In genomic region chr1:10664251-10664650, GRCh38 we compare ENCODE assay signal across 18 cellular contexts.
DNase-seq lines count a peak whose midpoint lies in the region; ATAC-seq and TF ChIP-seq lines count a peak whose summit lies in the region.
"Had no signal": no experiment of that assay in that cellular context is flagged by ENCODE, and none has a peak within 500 bp of the region (broad histone marks: within the 10 kb centered on the region; RNA-seq: fewer than 3 reads in every experiment).

No MANE protein-coding gene starts in this region.

- no peaks in the 10 kb centered on the region for H3K9me2 ChIP-seq in hepatocyte (replicated peaks; ENCODE audit: insufficient read depth)

- no peak overlapping the region for H2BK120ac ChIP-seq in neuronal stem cell (ENCODE audit: low read depth, low read length)

- H3K27ac ChIP-seq in hepatocyte (no peak overlapping the region), neuronal stem cell (replicated peaks; ENCODE audit: low read length) (no peak overlapping the region), upper lobe of left lung (peak overlapping the region; percentile 82 to 97 (median 88))
- H3K27ac ChIP-seq: 22Rv1 had no signal

- H3K4me1 ChIP-seq in hepatocyte (ENCODE audit: insufficient read depth) (peaks cover 25% of the 10 kb centered on the region), neuronal stem cell (ENCODE audit: control insufficient read depth in 2 of 2, insufficient read depth in 1 of 2, low read depth in 1 of 2, low read length in 2 of 2) (peaks cover 36 to 50% of the 10 kb centered on the region in 2 donors), upper lobe of left lung (peaks cover 64 to 78% (median 72%) of the 10 kb centered on the region in 4 donors)

- H3K4me3 ChIP-seq in hepatocyte = no peak overlapping the region
- no peak overlapping the region for H3K4me3 ChIP-seq in neuronal stem cell (ENCODE audit: low read length in 2 of 2)
- peak overlapping the region in 1 of 4 donors; percentile 20 for H3K4me3 ChIP-seq in upper lobe of left lung

- peak overlapping the region; percentile 60 for H3K9ac ChIP-seq in neuronal stem cell (ENCODE audit: low read depth, low read length, poor library complexity)

- DNase-seq in NCI-H146 (lab: John Stamatoyannopoulos, UW) = peak; percentile 18
- no peak for DNase-seq in NCI-H146 treated with DMSO at 0.1 percent for 48 hours (lab: John Stamatoyannopoulos, UW; ENCODE audit: unreplicated experiment)
- DNase-seq in hepatocyte (ENCODE audit: low spot score) = no peak
- peak; percentile 66 for DNase-seq in neuronal stem cell (ENCODE audit: low spot score)
- DNase-seq in upper lobe of left lung = no peak
- DNase-seq in dedifferentiated amniotic fluid mesenchymal stem cell (ENCODE audit: extremely low spot score) = no peak
- DNase-seq: activated CD8-positive, alpha-beta memory T cell treated with anti-CD3 and anti-CD28 coated beads, Interleukin-2, amount 50 U/mL, for 48 hours; activated naive CD4-positive, alpha-beta T cell treated with anti-CD3 and anti-CD28 coated beads, Interleukin-2, amount 50 U/mL, for 16 hours; DMS79 treated with DMSO at 0.1 percent for 48 hours; natural killer cell; NK-92 treated with Interleukin-12 subunit alpha and Interleukin-12 subunit beta, amount 100 ng/mL, for 24 hours; small intestine; stimulated activated naive CD4-positive, alpha-beta T cell; T-helper 2 cell had no signal

- no peak overlapping the region for H3K23ac ChIP-seq in neuronal stem cell (ENCODE audit: low read depth, low read length, poor library complexity)

- no peak for TF ChIP-seq CTCF in hepatocyte (IDR thresholded peaks at IDR 0.05; ENCODE audit: poor library complexity)
- TF ChIP-seq CTCF in upper lobe of left lung (IDR thresholded peaks at IDR 0.05) = peak in 1 of 6 experiments; percentile 9

- H4K8ac ChIP-seq in neuronal stem cell (ENCODE audit: low read depth, low read length) = no peak overlapping the region

- no peak overlapping the region for H2BK5ac ChIP-seq in neuronal stem cell (ENCODE audit: low read length)

- H3K4ac ChIP-seq in neuronal stem cell (ENCODE audit: low read length) = no peak overlapping the region

- no peaks in the 10 kb centered on the region for H3K27me3 ChIP-seq in hepatocyte
- no peaks in the 10 kb centered on the region for H3K27me3 ChIP-seq in neuronal stem cell (ENCODE audit: control insufficient read depth in 3 of 3, insufficient read depth in 3 of 3, low read depth in 1 of 3, low read length in 3 of 3)
- H3K27me3 ChIP-seq in upper lobe of left lung = no peaks in the 10 kb centered on the region

- no peak overlapping the region for H4K91ac ChIP-seq in neuronal stem cell (ENCODE audit: low read depth, low read length, poor library complexity)

- no peak overlapping the region for H2BK12ac ChIP-seq in neuronal stem cell (ENCODE audit: low read length)

- no peak overlapping the region for H2BK15ac ChIP-seq in neuronal stem cell (ENCODE audit: low read length)

- ATAC-seq in upper lobe of left lung (ENCODE audit: low FRiP score in 2 of 2) (no peak), HG02840 (IDR thresholded peaks at IDR 0.05; ENCODE audit: low FRiP score, unreplicated experiment) (no peak), GM21717 (IDR thresholded peaks at IDR 0.05; ENCODE audit: unreplicated experiment) (no peak)
- ATAC-seq: activated CD4-positive, CD25-positive, alpha-beta regulatory T cell treated with anti-CD3 and anti-CD28 coated beads, Interleukin-2, amount 50 U/mL, for 24 hours had no signal

- H3K79me1 ChIP-seq in neuronal stem cell (ENCODE audit: low read depth, low read length) = no peaks in the 10 kb centered on the region

- H3K79me2 ChIP-seq in hepatocyte = no peaks in the 10 kb centered on the region

- 69% methylated on average over 12 of the region's 15 CpGs for WGBS in hepatocyte (ENCODE audit: low lambda C conversion rate, missing lambda C conversion rate)
- no CpG with 5 or more reads among the region's 15 CpGs for WGBS in neuronal stem cell (ENCODE audit: extremely low coverage in 2 of 2, insufficient read length in 2 of 2, insufficient replicate concordance in 1 of 2), 2 donors
- 60 to 64% methylated on average over 10 to 12 of the region's 15 CpGs for WGBS in upper lobe of left lung, 2 donors

- H2AFZ ChIP-seq in hepatocyte (no peak overlapping the region), neuronal stem cell (ENCODE audit: low read length) (no peak overlapping the region)

- H3K36me3 ChIP-seq in hepatocyte (replicated peaks; ENCODE audit: insufficient read depth, low read depth) (no peaks in the 10 kb centered on the region), neuronal stem cell (replicated peaks in 1 of 2; ENCODE audit: control insufficient read depth in 2 of 2, insufficient read depth in 2 of 2, low read length in 2 of 2) (peaks cover 0 to 5% of the 10 kb centered on the region in 2 donors), upper lobe of left lung (peaks cover 0 to 30% (median 25%) of the 10 kb centered on the region in 4 donors)

- H3K18ac ChIP-seq in neuronal stem cell (ENCODE audit: low read length) = peak overlapping the region; percentile 57

- no peak overlapping the region for H3K14ac ChIP-seq in neuronal stem cell (ENCODE audit: low read length)

- TF ChIP-seq POLR2A in upper lobe of left lung (IDR thresholded peaks at IDR 0.05) = no peak

- H4K20me1 ChIP-seq in hepatocyte (ENCODE audit: insufficient read depth, poor library complexity, severe bottlenecking) = no peaks in the 10 kb centered on the region

- no peak for TF ChIP-seq EP300 in upper lobe of left lung (IDR thresholded peaks at IDR 0.05)

- peak overlapping the region; percentile 53 for H3K4me2 ChIP-seq in hepatocyte
- no peak overlapping the region for H3K4me2 ChIP-seq in neuronal stem cell (ENCODE audit: insufficient read depth, low read length, poor library complexity, severe bottlenecking)

- no peak overlapping the region for H2AK5ac ChIP-seq in neuronal stem cell (ENCODE audit: low read depth, low read length)

- H3K9me3 ChIP-seq in hepatocyte (ENCODE audit: low read depth) = no peaks in the 10 kb centered on the region
- peaks cover 0 to 2% of the 10 kb centered on the region in 2 donors for H3K9me3 ChIP-seq in neuronal stem cell (replicated peaks in 1 of 2; ENCODE audit: control insufficient read depth in 2 of 2, insufficient read depth in 1 of 2, low read depth in 1 of 2, low read length in 2 of 2)
- no peaks in the 10 kb centered on the region for H3K9me3 ChIP-seq in upper lobe of left lung

Comparison
In these comparisons a context has a peak if more than half of its experiments do, and no peak if none do; other contexts are left out.
1. DNase-seq: peak in NCI-H146 (single experiment) and neuronal stem cell (single experiment); none in NCI-H146 treated with DMSO at 0.1 percent for 48 hours (single experiment), hepatocyte (single experiment), upper lobe of left lung (0 of 2) and dedifferentiated amniotic fluid mesenchymal stem cell (single experiment).
2. H3K27ac ChIP-seq: peak in upper lobe of left lung (4 of 4); none in hepatocyte (single experiment) and neuronal stem cell (single experiment).